In genomic region chr3:156675744-156676466, GRCh38 we compare ENCODE assay signal across 8 cellular contexts. TPM values are rescaled to one million over a fixed set of nuclear protein-coding genes. Genes with fewer than 3 reads are reported as not detected.
A peak's percentile ranks its signal among the peaks of the same experiment; 100 is the strongest.
DNase-seq lines count a peak whose midpoint lies in the region; ATAC-seq, FAIRE-seq and TF ChIP-seq lines count a peak whose summit lies in the region.

No MANE protein-coding gene starts in this region.

- peaks cover 3 to 8% of the 10 kb centered on the region in 2 donors for H3K4me1 ChIP-seq in kidney (ENCODE audit: control insufficient read depth in 1 of 2, insufficient read depth in 1 of 2, low read depth in 1 of 2, low read length in 2 of 2)

- H3K27ac ChIP-seq in brain microvascular endothelial cell (peak overlapping the region; percentile 91), kidney (ENCODE audit: low read depth in 2 of 2, low read length in 2 of 2) (peak overlapping the region; percentile 90 to 94)

- no peak for TF ChIP-seq CTCF in brain microvascular endothelial cell (IDR thresholded peaks at IDR 0.05; ENCODE audit: low read depth, low read length, missing control alignments)
- TF ChIP-seq CTCF in kidney (IDR thresholded peaks at IDR 0.05; ENCODE audit: borderline replicate concordance, extremely low read depth, insufficient read depth), result no peak

- no peak for FAIRE-seq in kidney (lab: Jason Lieb, UNC)

- H3K27me3 ChIP-seq in brain microvascular endothelial cell (replicated peaks), result no peaks in the 10 kb centered on the region

- no peaks in the 10 kb centered on the region for H3K9me3 ChIP-seq in kidney (ENCODE audit: control insufficient read depth in 1 of 2, low read length in 2 of 2)

- DNase-seq in Daoy (ENCODE audit: low read depth) (peak; percentile 90), M059J (ENCODE audit: low read depth) (peak; percentile 98), SW 1271 (lab: John Stamatoyannopoulos, UW) (peak; percentile 44 to 81), brain microvascular endothelial cell (peak; percentile 91), kidney (no peak), left lobe of liver (ENCODE audit: low spot score) (no peak)
- peak; percentile 13 for DNase-seq in stimulated activated CD4-positive, alpha-beta T cell treated with anti-CD3 and anti-CD28 coated beads, Interleukin-4, amount 100 ng/mL, for 1 hour

- ATAC-seq in left lobe of liver (no peak), GM21526 (IDR thresholded peaks at IDR 0.05; ENCODE audit: low FRiP score, unreplicated experiment) (no peak)

- in situ Hi-C loops in brain microvascular endothelial cell (cut with HindIII; ENCODE audit: low pct_ligation_motif_present, low sequenced_read_pairs), result loop anchor here (25.0 kb wide), 1 partner anchor 411 kb away; no protein-coding TSS in a partner anchor

- H3K4me3 ChIP-seq in brain microvascular endothelial cell (ENCODE audit: low read depth, low read length) (peak overlapping the region; percentile 86), kidney (ENCODE audit: low read length in 2 of 2) (peak overlapping the region; percentile 75 to 80)

- H3K36me3 ChIP-seq in brain microvascular endothelial cell (replicated peaks) (peaks cover 30% of the 10 kb centered on the region), kidney (ENCODE audit: control insufficient read depth in 1 of 2, insufficient read depth in 2 of 2, low read length in 2 of 2) (peaks cover 9% of the 10 kb centered on the region in 2 donors)

- H3K9ac ChIP-seq in kidney (ENCODE audit: low read length in 2 of 2), result peak overlapping the region in 1 of 2 donors; percentile 84

- intact Hi-C loops in kidney (cut with DNase I), result loop anchor here (10.0 kb wide), 1 partner anchor 399 kb away; no protein-coding TSS in a partner anchor

RNA-seq across cellular contexts. Expression of gene TIPARP, which starts 1.5 kb away (rescaled TPM):
- 32.8 and 41.0 TPM in 2 replicates for total RNA-seq in Daoy (2014; rRNA removed; shearing (Covaris generic))
- total RNA-seq in M059J (2014; rRNA removed; shearing (Covaris generic)), result 89.0 and 110 TPM in 2 replicates
- total RNA-seq in kidney (21.8 TPM), left lobe of liver (8.1 TPM)
- polyA plus RNA-seq in kidney (ENCODE audit: insufficient read depth, low read depth, low replicate concordance), result 9.5 TPM

Comparison
In these comparisons a context has a peak if more than half of its experiments do, and no peak if none do; other contexts are left out.
1. DNase-seq: peak in Daoy (single experiment), M059J (single experiment), SW 1271 (2 of 2), brain microvascular endothelial cell (single experiment) and stimulated activated CD4-positive, alpha-beta T cell treated with anti-CD3 and anti-CD28 coated beads, Interleukin-4, amount 100 ng/mL, for 1 hour (single experiment); none in kidney (single experiment) and left lobe of liver (single experiment).